1 cellular context compared by ENCODE assay signal in genomic region chr15:31265090-31265870, GRCh38.
TF ChIP-seq lines count a peak whose summit lies in the region.

No MANE protein-coding gene starts in this region.

TF ChIP-seq in GM12878, 131 proteins besides CTCF, POLR2A, EP300 and RAD21 (continued from another document and continues in another):
- TF ChIP-seq IKZF1 (conservative IDR thresholded peaks at IDR 0.05) (peak; percentile 44), PRDM15 (CRISPR knock-in tag; IDR thresholded peaks at IDR 0.05) (no peak), NBN (IDR thresholded peaks at IDR 0.05) (0 out of 2 replicates have a peak, but pooled peaks have one; percentile 7), USF1 (IDR thresholded peaks at IDR 0.05; ENCODE audit: borderline replicate concordance, extremely low read length, insufficient read depth, low read depth, low read length) (no peak), KAT2A (conservative IDR thresholded peaks at IDR 0.05; ENCODE audit: control insufficient read depth, low read depth, low read length) (no peak), IRF4 (IDR thresholded peaks at IDR 0.05; ENCODE audit: low read depth, low read length) (no peak), EZH2 (IDR thresholded peaks at IDR 0.05; ENCODE audit: borderline replicate concordance, control insufficient read depth, low read depth, low read length) (no peak), TCF7 (IDR thresholded peaks at IDR 0.05; ENCODE audit: borderline replicate concordance) (no peak), LARP7 (IDR thresholded peaks at IDR 0.05) (0 out of 2 replicates have a peak, but pooled peaks have one; percentile 30), GATAD2B (conservative IDR thresholded peaks at IDR 0.05; ENCODE audit: low read depth) (no peak), CHD1 (IDR thresholded peaks at IDR 0.05; ENCODE audit: low read depth, low read length) (no peak), PAX5 (IDR thresholded peaks at IDR 0.05; ENCODE audit: borderline replicate concordance, low read depth, low read length) (no peak), NR2C2 (IDR thresholded peaks at IDR 0.05; ENCODE audit: borderline replicate concordance, control insufficient read depth, insufficient read length, low read depth) (no peak), NFYA (IDR thresholded peaks at IDR 0.05; ENCODE audit: borderline replicate concordance, low read depth, low read length) (no peak), PAX8 (IDR thresholded peaks at IDR 0.05) (no peak), RELB (IDR thresholded peaks at IDR 0.05; ENCODE audit: low read depth) (no peak; the same call in 1 of the 2 replicates), TCF12 (IDR thresholded peaks at IDR 0.05; ENCODE audit: low read depth, low read length) (no peak), TAF1 (IDR thresholded peaks at IDR 0.05; ENCODE audit: borderline replicate concordance, low read depth, low read length) (no peak), ZBTB40 (IDR thresholded peaks at IDR 0.05; ENCODE audit: borderline replicate concordance) (no peak), ZNF217 (IDR thresholded peaks at IDR 0.05) (no peak), POU2F2 (IDR thresholded peaks at IDR 0.05; ENCODE audit: borderline replicate concordance, low read depth, low read length) (no peak), SREBF1 (IDR thresholded peaks at IDR 0.05; ENCODE audit: low read length) (no peak), ZSCAN29 (IDR thresholded peaks at IDR 0.05) (no peak), SUZ12 (IDR thresholded peaks at IDR 0.05; ENCODE audit: unreplicated experiment) (no peak), ZNF274 (IDR thresholded peaks at IDR 0.05; ENCODE audit: insufficient read depth, insufficient read length) (no peak), IKZF2 (IDR thresholded peaks at IDR 0.05) (no peak), TARDBP (IDR thresholded peaks at IDR 0.05; ENCODE audit: borderline replicate concordance) (no peak), HDAC6 (IDR thresholded peaks at IDR 0.05; ENCODE audit: unreplicated experiment) (no peak), BRCA1 (IDR thresholded peaks at IDR 0.05; ENCODE audit: low read depth, low read length) (no peak), KDM1A (IDR thresholded peaks at IDR 0.05; ENCODE audit: borderline replicate concordance) (no peak), MXI1 (IDR thresholded peaks at IDR 0.05; ENCODE audit: low read depth, low read length) (no peak), NFIC (IDR thresholded peaks at IDR 0.05; ENCODE audit: low read depth, low read length) (no peak), HDAC2 (IDR thresholded peaks at IDR 0.05) (no peak), ASH2L (IDR thresholded peaks at IDR 0.05; ENCODE audit: borderline replicate concordance, low read depth) (no peak), FOXM1 (IDR thresholded peaks at IDR 0.05; ENCODE audit: low read depth, low read length) (no peak)
- TF ChIP-seq, protein P1, sequence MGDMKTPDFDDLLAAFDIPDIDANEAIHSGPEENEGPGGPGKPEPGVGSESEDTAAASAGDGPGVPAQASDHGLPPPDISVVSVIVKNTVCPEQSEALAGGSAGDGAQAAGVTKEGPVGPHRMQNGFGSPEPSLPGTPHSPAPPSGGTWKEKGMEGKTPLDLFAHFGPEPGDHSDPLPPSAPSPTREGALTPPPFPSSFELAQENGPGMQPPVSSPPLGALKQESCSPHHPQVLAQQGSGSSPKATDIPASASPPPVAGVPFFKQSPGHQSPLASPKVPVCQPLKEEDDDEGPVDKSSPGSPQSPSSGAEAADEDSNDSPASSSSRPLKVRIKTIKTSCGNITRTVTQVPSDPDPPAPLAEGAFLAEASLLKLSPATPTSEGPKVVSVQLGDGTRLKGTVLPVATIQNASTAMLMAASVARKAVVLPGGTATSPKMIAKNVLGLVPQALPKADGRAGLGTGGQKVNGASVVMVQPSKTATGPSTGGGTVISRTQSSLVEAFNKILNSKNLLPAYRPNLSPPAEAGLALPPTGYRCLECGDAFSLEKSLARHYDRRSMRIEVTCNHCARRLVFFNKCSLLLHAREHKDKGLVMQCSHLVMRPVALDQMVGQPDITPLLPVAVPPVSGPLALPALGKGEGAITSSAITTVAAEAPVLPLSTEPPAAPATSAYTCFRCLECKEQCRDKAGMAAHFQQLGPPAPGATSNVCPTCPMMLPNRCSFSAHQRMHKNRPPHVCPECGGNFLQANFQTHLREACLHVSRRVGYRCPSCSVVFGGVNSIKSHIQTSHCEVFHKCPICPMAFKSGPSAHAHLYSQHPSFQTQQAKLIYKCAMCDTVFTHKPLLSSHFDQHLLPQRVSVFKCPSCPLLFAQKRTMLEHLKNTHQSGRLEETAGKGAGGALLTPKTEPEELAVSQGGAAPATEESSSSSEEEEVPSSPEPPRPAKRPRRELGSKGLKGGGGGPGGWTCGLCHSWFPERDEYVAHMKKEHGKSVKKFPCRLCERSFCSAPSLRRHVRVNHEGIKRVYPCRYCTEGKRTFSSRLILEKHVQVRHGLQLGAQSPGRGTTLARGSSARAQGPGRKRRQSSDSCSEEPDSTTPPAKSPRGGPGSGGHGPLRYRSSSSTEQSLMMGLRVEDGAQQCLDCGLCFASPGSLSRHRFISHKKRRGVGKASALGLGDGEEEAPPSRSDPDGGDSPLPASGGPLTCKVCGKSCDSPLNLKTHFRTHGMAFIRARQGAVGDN (IDR thresholded peaks at IDR 0.05): peak; percentile 87
- TF ChIP-seq, protein P2, sequence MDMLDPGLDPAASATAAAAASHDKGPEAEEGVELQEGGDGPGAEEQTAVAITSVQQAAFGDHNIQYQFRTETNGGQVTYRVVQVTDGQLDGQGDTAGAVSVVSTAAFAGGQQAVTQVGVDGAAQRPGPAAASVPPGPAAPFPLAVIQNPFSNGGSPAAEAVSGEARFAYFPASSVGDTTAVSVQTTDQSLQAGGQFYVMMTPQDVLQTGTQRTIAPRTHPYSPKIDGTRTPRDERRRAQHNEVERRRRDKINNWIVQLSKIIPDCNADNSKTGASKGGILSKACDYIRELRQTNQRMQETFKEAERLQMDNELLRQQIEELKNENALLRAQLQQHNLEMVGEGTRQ (IDR thresholded peaks at IDR 0.05; ENCODE audit: borderline replicate concordance, low read depth, low read length): no peak
- TF ChIP-seq, protein P3, sequence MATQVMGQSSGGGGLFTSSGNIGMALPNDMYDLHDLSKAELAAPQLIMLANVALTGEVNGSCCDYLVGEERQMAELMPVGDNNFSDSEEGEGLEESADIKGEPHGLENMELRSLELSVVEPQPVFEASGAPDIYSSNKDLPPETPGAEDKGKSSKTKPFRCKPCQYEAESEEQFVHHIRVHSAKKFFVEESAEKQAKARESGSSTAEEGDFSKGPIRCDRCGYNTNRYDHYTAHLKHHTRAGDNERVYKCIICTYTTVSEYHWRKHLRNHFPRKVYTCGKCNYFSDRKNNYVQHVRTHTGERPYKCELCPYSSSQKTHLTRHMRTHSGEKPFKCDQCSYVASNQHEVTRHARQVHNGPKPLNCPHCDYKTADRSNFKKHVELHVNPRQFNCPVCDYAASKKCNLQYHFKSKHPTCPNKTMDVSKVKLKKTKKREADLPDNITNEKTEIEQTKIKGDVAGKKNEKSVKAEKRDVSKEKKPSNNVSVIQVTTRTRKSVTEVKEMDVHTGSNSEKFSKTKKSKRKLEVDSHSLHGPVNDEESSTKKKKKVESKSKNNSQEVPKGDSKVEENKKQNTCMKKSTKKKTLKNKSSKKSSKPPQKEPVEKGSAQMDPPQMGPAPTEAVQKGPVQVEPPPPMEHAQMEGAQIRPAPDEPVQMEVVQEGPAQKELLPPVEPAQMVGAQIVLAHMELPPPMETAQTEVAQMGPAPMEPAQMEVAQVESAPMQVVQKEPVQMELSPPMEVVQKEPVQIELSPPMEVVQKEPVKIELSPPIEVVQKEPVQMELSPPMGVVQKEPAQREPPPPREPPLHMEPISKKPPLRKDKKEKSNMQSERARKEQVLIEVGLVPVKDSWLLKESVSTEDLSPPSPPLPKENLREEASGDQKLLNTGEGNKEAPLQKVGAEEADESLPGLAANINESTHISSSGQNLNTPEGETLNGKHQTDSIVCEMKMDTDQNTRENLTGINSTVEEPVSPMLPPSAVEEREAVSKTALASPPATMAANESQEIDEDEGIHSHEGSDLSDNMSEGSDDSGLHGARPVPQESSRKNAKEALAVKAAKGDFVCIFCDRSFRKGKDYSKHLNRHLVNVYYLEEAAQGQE (IDR thresholded peaks at IDR 0.05; ENCODE audit: low read depth, low read length): no peak
